ENCODE assay signal across 27 cellular contexts in the genomic region with DNA sequence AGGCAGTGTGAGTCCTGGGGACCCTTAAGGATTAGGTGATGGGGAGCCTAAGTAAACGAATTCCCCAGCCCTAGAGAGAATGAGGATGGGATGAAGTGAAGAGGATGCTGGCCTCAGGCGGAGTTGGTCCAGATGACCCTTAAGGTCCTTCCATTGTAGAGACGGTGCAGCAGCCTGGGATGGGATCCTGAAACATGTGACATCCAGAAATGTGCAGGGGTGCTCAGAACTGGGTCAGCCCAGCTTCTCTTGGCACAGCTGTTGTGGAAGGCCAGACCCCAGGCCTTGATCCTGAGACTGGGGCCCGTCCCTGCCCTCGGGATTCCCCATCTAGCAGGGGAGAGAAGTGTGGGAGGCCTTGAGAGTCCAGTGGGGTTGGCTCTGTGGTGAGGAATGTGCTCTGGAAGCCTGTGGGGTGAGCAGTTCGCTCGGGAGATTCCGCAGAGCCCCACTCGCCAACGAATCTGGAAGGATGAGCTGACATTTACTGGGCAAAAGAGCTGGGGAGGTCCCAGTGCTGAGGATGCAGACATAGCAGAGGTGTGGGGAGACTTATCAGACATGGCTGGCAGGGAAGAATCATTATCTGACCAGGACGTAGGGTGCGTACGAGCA. TPM values are rescaled to one million over a fixed set of nuclear protein-coding genes. Genes with fewer than 3 reads are reported as not detected.
DNase-seq lines count a peak whose midpoint lies in the region; ATAC-seq and TF ChIP-seq lines count a peak whose summit lies in the region.
"Had no signal": no experiment of that assay in that cellular context is flagged by ENCODE, and none has a peak within 500 bp of the region (broad histone marks: within the 10 kb centered on the region; RNA-seq: fewer than 3 reads in every experiment).

No MANE protein-coding gene starts in this region.

- H3K9me2 ChIP-seq in SK-N-SH, result no peaks in the 10 kb centered on the region

- no peaks in the 10 kb centered on the region for H3K27me3 ChIP-seq in thoracic aorta (replicated peaks; ENCODE audit: insufficient read depth)
- no peaks in the 10 kb centered on the region for H3K27me3 ChIP-seq in SK-N-SH (ENCODE audit: insufficient read depth)
- H3K27me3 ChIP-seq: transverse colon had no signal

- no peak for TF ChIP-seq EP300 in SK-N-SH (IDR thresholded peaks at IDR 0.05; ENCODE audit: borderline replicate concordance in 1 of 2, low read depth in 1 of 2, low read length in 1 of 2)

- no peak overlapping the region for H3K9ac ChIP-seq in SK-N-SH

- no peak overlapping the region for H2AFZ ChIP-seq in SK-N-SH (ENCODE audit: low read depth)

- H3K27ac ChIP-seq in thoracic aorta (peak overlapping the region; percentile 31 to 56), SK-N-SH (ENCODE audit: low read depth in 2 of 2, low read length in 1 of 2) (no peak overlapping the region)

- CTCF ChIA-PET in SK-N-SH (lab: Yijun Ruan, JAX), result interaction anchor here (1.2 to 7.7 kb wide), 3 partner anchors 28 to 176 kb away, joined by 3 to 167 read pairs (median 107); a partner anchor contains a TSS

- H3K9me3 ChIP-seq in thoracic aorta (no peaks in the 10 kb centered on the region), SK-N-SH (no peaks in the 10 kb centered on the region)
- H3K9me3 ChIP-seq: transverse colon had no signal

- H3K9me3 Mint-ChIP-seq in activated naive CD8-positive, alpha-beta T cell treated with anti-CD3 and anti-CD28 coated beads, Interleukin-2, amount 10 ng/mL, durations not matched to agents 7 days and 5 days, result no peaks in the 10 kb centered on the region
- H3K9me3 Mint-ChIP-seq in activated naive CD8-positive, alpha-beta T cell treated with anti-CD3 and anti-CD28 coated beads, Interleukin-2, amount 50 U/mL, for 24 hours, result no peaks in the 10 kb centered on the region
- H3K9me3 Mint-ChIP-seq in central memory CD8-positive, alpha-beta T cell, result no peaks in the 10 kb centered on the region
- H3K9me3 Mint-ChIP-seq: activated naive CD4-positive, alpha-beta T cell treated with anti-CD3 and anti-CD28 coated beads, Interleukin-2, amount 50 U/mL, for 24 hours had no signal

- H3K4me1 ChIP-seq in thoracic aorta (ENCODE audit: control insufficient read depth in 1 of 2, low read depth in 2 of 2) (peaks cover 5 to 56% of the 10 kb centered on the region in 2 donors), SK-N-SH (ENCODE audit: control insufficient read depth in 1 of 2, insufficient read depth in 2 of 2, low read depth in 1 of 2, low read length in 1 of 2) (no peaks in the 10 kb centered on the region)

- H3K36me3 ChIP-seq in thoracic aorta, result peaks cover 12% of the 10 kb centered on the region
- H3K36me3 ChIP-seq in SK-N-SH (replicated peaks in 1 of 2; ENCODE audit: control insufficient read depth in 1 of 2, insufficient read depth in 2 of 2, low read length in 1 of 2), result peaks cover 16 to 44% of the 10 kb centered on the region in 2 experiments
- H3K36me3 ChIP-seq: transverse colon had no signal

- H3K36me3 Mint-ChIP-seq in activated naive CD8-positive, alpha-beta T cell treated with anti-CD3 and anti-CD28 coated beads, Interleukin-2, amount 10 ng/mL, durations not matched to agents 7 days and 5 days, result peaks cover 20% of the 10 kb centered on the region
- peaks cover 3% of the 10 kb centered on the region for H3K36me3 Mint-ChIP-seq in activated naive CD8-positive, alpha-beta T cell treated with anti-CD3 and anti-CD28 coated beads, Interleukin-2, amount 50 U/mL, for 24 hours (ENCODE audit: low read depth)
- H3K36me3 Mint-ChIP-seq in central memory CD8-positive, alpha-beta T cell (ENCODE audit: insufficient read depth), result peaks cover 24% of the 10 kb centered on the region

- 88% methylated on average over 11 of the region's 13 CpGs for WGBS in SK-N-SH (ENCODE audit: low lambda C conversion rate)

- no peak overlapping the region for H3K4me3 Mint-ChIP-seq in activated naive CD8-positive, alpha-beta T cell treated with anti-CD3 and anti-CD28 coated beads, Interleukin-2, amount 10 ng/mL, durations not matched to agents 7 days and 5 days
- H3K4me3 Mint-ChIP-seq in activated naive CD8-positive, alpha-beta T cell treated with anti-CD3 and anti-CD28 coated beads, Interleukin-2, amount 50 U/mL, for 24 hours, result no peak overlapping the region
- H3K4me3 Mint-ChIP-seq in central memory CD8-positive, alpha-beta T cell, result no peak overlapping the region
- H3K4me3 Mint-ChIP-seq: activated CD8-positive, alpha-beta T cell treated with anti-CD3 and anti-CD28 coated beads, Interleukin-2, amount 10 ng/mL, durations not matched to agents 7 days and 5 days; activated naive CD4-positive, alpha-beta T cell treated with anti-CD3 and anti-CD28 coated beads, Interleukin-2, amount 50 U/mL, for 24 hours; nephron; stimulated activated memory B cell treated with anti-CD40 and anti-IgM and Interleukin-4, amounts not matched to agents 10 μg/mL and 1 μg/mL and 100 μg/mL, for 72 hours had no signal

- TF ChIP-seq CTCF in thoracic aorta (IDR thresholded peaks at IDR 0.05) (no peak), SK-N-SH (IDR thresholded peaks at IDR 0.05) (no peak)

- H3K27ac Mint-ChIP-seq in activated naive CD8-positive, alpha-beta T cell treated with anti-CD3 and anti-CD28 coated beads, Interleukin-2, amount 10 ng/mL, durations not matched to agents 7 days and 5 days, result no peak overlapping the region
- H3K27ac Mint-ChIP-seq in activated naive CD8-positive, alpha-beta T cell treated with anti-CD3 and anti-CD28 coated beads, Interleukin-2, amount 50 U/mL, for 24 hours, result no peak overlapping the region
- H3K27ac Mint-ChIP-seq in central memory CD8-positive, alpha-beta T cell (ENCODE audit: low read depth), result peak overlapping the region; percentile 44
- H3K27ac Mint-ChIP-seq: activated CD8-positive, alpha-beta T cell treated with anti-CD3 and anti-CD28 coated beads, Interleukin-2, amount 10 ng/mL, durations not matched to agents 7 days and 5 days; activated naive CD4-positive, alpha-beta T cell treated with anti-CD3 and anti-CD28 coated beads, Interleukin-2, amount 50 U/mL, for 24 hours; stimulated activated memory B cell treated with anti-CD40 and anti-IgM and Interleukin-4, amounts not matched to agents 10 μg/mL and 1 μg/mL and 100 μg/mL, for 72 hours had no signal

- H3K27me3 Mint-ChIP-seq in activated naive CD8-positive, alpha-beta T cell treated with anti-CD3 and anti-CD28 coated beads, Interleukin-2, amount 10 ng/mL, durations not matched to agents 7 days and 5 days, result no peaks in the 10 kb centered on the region
- H3K27me3 Mint-ChIP-seq in activated naive CD8-positive, alpha-beta T cell treated with anti-CD3 and anti-CD28 coated beads, Interleukin-2, amount 50 U/mL, for 24 hours, result no peaks in the 10 kb centered on the region
- H3K27me3 Mint-ChIP-seq in central memory CD8-positive, alpha-beta T cell, result no peaks in the 10 kb centered on the region
- H3K27me3 Mint-ChIP-seq: activated naive CD4-positive, alpha-beta T cell treated with anti-CD3 and anti-CD28 coated beads, Interleukin-2, amount 50 U/mL, for 24 hours; stimulated activated memory B cell treated with anti-CD40 and anti-IgM and Interleukin-4, amounts not matched to agents 10 μg/mL and 1 μg/mL and 100 μg/mL, for 72 hours had no signal

- H4K20me1 ChIP-seq in SK-N-SH (ENCODE audit: insufficient read depth), result 0 out of 2 replicates have a peak, but pooled peaks cover 8% of the 10 kb centered on the region

- no peak overlapping the region for H3K4me2 ChIP-seq in SK-N-SH

- no peak for TF ChIP-seq RAD21 in SK-N-SH (IDR thresholded peaks at IDR 0.05; ENCODE audit: low read length)

- H3K4me1 Mint-ChIP-seq in activated naive CD8-positive, alpha-beta T cell treated with anti-CD3 and anti-CD28 coated beads, Interleukin-2, amount 10 ng/mL, durations not matched to agents 7 days and 5 days, result peaks cover 7% of the 10 kb centered on the region
- H3K4me1 Mint-ChIP-seq in activated naive CD8-positive, alpha-beta T cell treated with anti-CD3 and anti-CD28 coated beads, Interleukin-2, amount 50 U/mL, for 24 hours, result no peaks in the 10 kb centered on the region
- peaks cover 28% of the 10 kb centered on the region for H3K4me1 Mint-ChIP-seq in central memory CD8-positive, alpha-beta T cell

- H3F3A ChIP-seq in SK-N-SH (replicated peaks; ENCODE audit: insufficient read depth), result no peaks in the 10 kb centered on the region

- POLR2A ChIA-PET in activated naive CD8-positive, alpha-beta T cell treated with anti-CD3 and anti-CD28 coated beads, Interleukin-2, amount 10 ng/mL, durations not matched to agents 7 days and 5 days (lab: Charles Lee), result no interaction called here
- POLR2A ChIA-PET in SK-N-SH (lab: Yijun Ruan, JAX), result no interaction called here

- H3K79me2 ChIP-seq in SK-N-SH (ENCODE audit: insufficient read depth), result peaks cover 3% of the 10 kb centered on the region; the same call in 1 of the 2 replicates

- no peak for ATAC-seq in activated naive CD8-positive, alpha-beta T cell treated with anti-CD3 and anti-CD28 coated beads, Interleukin-2, amount 10 ng/mL, durations not matched to agents 7 days and 5 days (ENCODE audit: low read depth)
- ATAC-seq in activated naive CD8-positive, alpha-beta T cell treated with anti-CD3 and anti-CD28 coated beads, Interleukin-2, amount 50 U/mL, for 24 hours, result no peak
- no peak for ATAC-seq in central memory CD8-positive, alpha-beta T cell (replicated peaks; ENCODE audit: extremely low read depth, poor library complexity, severe bottlenecking)
- no peak for ATAC-seq in thoracic aorta (ENCODE audit: insufficient number of reproducible peaks, low FRiP score, low read depth)
- ATAC-seq: activated CD8-positive, alpha-beta T cell treated with anti-CD3 and anti-CD28 coated beads, Interleukin-2, amount 10 ng/mL, durations not matched to agents 7 days and 5 days; stimulated activated memory B cell treated with anti-CD40 and anti-IgM and Interleukin-4, amounts not matched to agents 10 μg/mL and 1 μg/mL and 100 μg/mL, for 72 hours had no signal

- no peak overlapping the region for H3K4me3 ChIP-seq in thoracic aorta
- H3K4me3 ChIP-seq in SK-N-SH (ENCODE audit: low read depth in 2 of 2, low read length in 1 of 2), result no peak overlapping the region
- H3K4me3 ChIP-seq: transverse colon had no signal

- peak; percentile 6 for DNase-seq in activated naive CD8-positive, alpha-beta T cell treated with anti-CD3 and anti-CD28 coated beads, Interleukin-2, amount 10 ng/mL, durations not matched to agents 7 days and 5 days
- DNase-seq in activated naive CD8-positive, alpha-beta T cell treated with anti-CD3 and anti-CD28 coated beads, Interleukin-2, amount 50 U/mL, for 24 hours, result no peak
- DNase-seq in central memory CD8-positive, alpha-beta T cell (ENCODE audit: low spot score in 2 of 2), result no peak
- peak; percentile 41 for DNase-seq in mesenteric fat pad (ENCODE audit: low spot score)
- DNase-seq in thoracic aorta (ENCODE audit: low spot score), result no peak
- no peak for DNase-seq in SW 1271 (lab: John Stamatoyannopoulos, UW)
- DNase-seq in SHP77 (lab: John Stamatoyannopoulos, UW), result no peak
- DNase-seq in SK-N-SH, result no peak
- DNase-seq: 8988T; activated CD8-positive, alpha-beta T cell treated with anti-CD3 and anti-CD28 coated beads, Interleukin-2, amount 10 ng/mL, durations not matched to agents 7 days and 5 days; Calu3; glutamatergic neuron; Kasumi-1; kidney glomerular epithelial cell; NCI-H187; NCI-H2227 treated with DMSO at 0.1 percent for 48 hours; NCI-H82; SHP77 treated with DMSO at 0.1 percent for 48 hours; stimulated activated CD4-positive, alpha-beta T cell treated with anti-CD3 and anti-CD28 coated beads, Interleukin-2, amount 100 ng/mL, for 24 hours; transverse colon had no signal

RNA-seq across cellular contexts. Expression of a gene that starts 28.1 kb away (rescaled TPM):
- under 1 TPM in 1 of 2 experiments, not detected in 1; 0.31 TPM for total RNA-seq in activated naive CD8-positive, alpha-beta T cell treated with anti-CD3 and anti-CD28 coated beads, Interleukin-2, amount 10 ng/mL, durations not matched to agents 7 days and 5 days
- not detected for total RNA-seq in mesenteric fat pad
- total RNA-seq in thoracic aorta, result under 1 TPM; 0.54 to 0.71 TPM
- 0.07 TPM in 1 of 2 replicates, not detected in the other for polyA plus RNA-seq in SK-N-SH (2012; rRNA removed)
- 0.03 TPM in 1 of 2 replicates, not detected in the other for polyA plus RNA-seq in SK-N-SH (2012; cell fraction: cytosol; rRNA removed)
- polyA plus RNA-seq in SK-N-SH (2012; cell fraction: nucleus; rRNA removed), result 0.60 and 0.71 TPM in 2 replicates
- total RNA-seq: activated CD8-positive, alpha-beta T cell treated with anti-CD3 and anti-CD28 coated beads, Interleukin-2, amount 10 ng/mL, durations not matched to agents 7 days and 5 days; Calu3; Daoy; H1; skeletal muscle tissue; transverse colon had no signal
- polyA plus RNA-seq: BJ, H1 had no signal

RNA-seq across cellular contexts. Expression of a gene that starts 36.5 kb away (rescaled TPM):
- total RNA-seq in activated naive CD8-positive, alpha-beta T cell treated with anti-CD3 and anti-CD28 coated beads, Interleukin-2, amount 10 ng/mL, durations not matched to agents 7 days and 5 days, result 10 to 100 TPM; 18.8 to 23.1 TPM
- total RNA-seq in mesenteric fat pad (29.6 TPM), thoracic aorta (10 to 100 TPM; 25.3 to 55.4 TPM)
- 13.7 and 17.1 TPM in 2 replicates for polyA plus RNA-seq in SK-N-SH (2012; rRNA removed)
- 5.4 and 10.2 TPM in 2 replicates for polyA plus RNA-seq in SK-N-SH (2012; cell fraction: cytosol; rRNA removed)
- polyA plus RNA-seq in SK-N-SH (2012; cell fraction: nucleus; rRNA removed), result 19.2 and 37.2 TPM in 2 replicates

Comparison
In these comparisons a context has a peak if more than half of its experiments do, and no peak if none do; other contexts are left out.
1. DNase-seq: peak in activated naive CD8-positive, alpha-beta T cell treated with anti-CD3 and anti-CD28 coated beads, Interleukin-2, amount 10 ng/mL, durations not matched to agents 7 days and 5 days (single experiment) and mesenteric fat pad (single experiment); none in activated naive CD8-positive, alpha-beta T cell treated with anti-CD3 and anti-CD28 coated beads, Interleukin-2, amount 50 U/mL, for 24 hours (single experiment), central memory CD8-positive, alpha-beta T cell (0 of 2), thoracic aorta (single experiment), SW 1271 (0 of 2), SHP77 (0 of 2) and SK-N-SH (single experiment).
2. H3K27ac ChIP-seq: peak in thoracic aorta (2 of 2); none in SK-N-SH (0 of 2).